Comparison of ENCODE assay signal across 2 cellular contexts in the genomic region with DNA sequence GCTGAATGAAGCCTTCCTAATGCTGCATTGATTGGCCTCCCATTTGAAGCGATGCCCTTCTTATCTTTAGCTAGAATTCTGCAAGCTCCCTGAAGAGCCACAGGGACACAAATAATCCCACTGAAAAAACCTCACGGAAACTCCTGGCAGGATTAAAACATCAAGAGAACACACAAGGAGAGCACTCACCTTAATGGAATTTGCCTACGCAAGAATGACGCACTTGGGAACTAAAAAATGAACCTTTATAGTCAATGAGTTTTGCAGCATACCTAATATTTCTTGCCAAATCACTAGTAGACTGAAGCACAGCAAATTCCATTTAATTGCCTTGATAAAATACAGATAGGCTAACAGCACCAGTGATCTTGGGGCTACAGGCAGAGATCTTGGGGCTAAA.
TF ChIP-seq lines count a peak whose summit lies in the region.

No MANE protein-coding gene starts in this region.

TF ChIP-seq in A549, 52 proteins besides CTCF, POLR2A, EP300 and RAD21:
- TF ChIP-seq HEYL (CRISPR knock-in tag; IDR thresholded peaks at IDR 0.05) (no peak), GATA3 (IDR thresholded peaks at IDR 0.05; ENCODE audit: borderline replicate concordance) (peak; percentile 77; the same call in 1 of the 2 replicates), FOSL2 (IDR thresholded peaks at IDR 0.05) (peak; percentile 31; the same call in 1 of the 2 replicates), FOSL2 (CRISPR knock-in tag; IDR thresholded peaks at IDR 0.05) (peak; percentile 68), RNF2 (IDR thresholded peaks at IDR 0.05; ENCODE audit: borderline replicate concordance, low read depth) (no peak), JUN (IDR thresholded peaks at IDR 0.05) (peak; percentile 39 to 72; a peak in 3 of 5 replicates), JUNB (IDR thresholded peaks at IDR 0.05) (peak; percentile 47; the same call in 1 of the 2 replicates), SMC3 (IDR thresholded peaks at IDR 0.05) (0 out of 3 replicates have a peak, but pooled peaks have one; percentile 25), CEBPB (IDR thresholded peaks at IDR 0.05) (peak; percentile 64 to 65; a peak in 3 of 4 replicates), MAFK (IDR thresholded peaks at IDR 0.05; ENCODE audit: partially characterized antibody) (no peak), HOXB13 (CRISPR knock-in tag; IDR thresholded peaks at IDR 0.05; ENCODE audit: low read depth) (no peak)
- TF ChIP-seq, protein P1, sequence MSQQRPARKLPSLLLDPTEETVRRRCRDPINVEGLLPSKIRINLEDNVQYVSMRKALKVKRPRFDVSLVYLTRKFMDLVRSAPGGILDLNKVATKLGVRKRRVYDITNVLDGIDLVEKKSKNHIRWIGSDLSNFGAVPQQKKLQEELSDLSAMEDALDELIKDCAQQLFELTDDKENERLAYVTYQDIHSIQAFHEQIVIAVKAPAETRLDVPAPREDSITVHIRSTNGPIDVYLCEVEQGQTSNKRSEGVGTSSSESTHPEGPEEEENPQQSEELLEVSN (IDR thresholded peaks at IDR 0.05; ENCODE audit: borderline replicate concordance, low read depth) = no peak
- TF ChIP-seq, protein P2, sequence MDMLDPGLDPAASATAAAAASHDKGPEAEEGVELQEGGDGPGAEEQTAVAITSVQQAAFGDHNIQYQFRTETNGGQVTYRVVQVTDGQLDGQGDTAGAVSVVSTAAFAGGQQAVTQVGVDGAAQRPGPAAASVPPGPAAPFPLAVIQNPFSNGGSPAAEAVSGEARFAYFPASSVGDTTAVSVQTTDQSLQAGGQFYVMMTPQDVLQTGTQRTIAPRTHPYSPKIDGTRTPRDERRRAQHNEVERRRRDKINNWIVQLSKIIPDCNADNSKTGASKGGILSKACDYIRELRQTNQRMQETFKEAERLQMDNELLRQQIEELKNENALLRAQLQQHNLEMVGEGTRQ (IDR thresholded peaks at IDR 0.05) = no peak
- TF ChIP-seq, protein P3, sequence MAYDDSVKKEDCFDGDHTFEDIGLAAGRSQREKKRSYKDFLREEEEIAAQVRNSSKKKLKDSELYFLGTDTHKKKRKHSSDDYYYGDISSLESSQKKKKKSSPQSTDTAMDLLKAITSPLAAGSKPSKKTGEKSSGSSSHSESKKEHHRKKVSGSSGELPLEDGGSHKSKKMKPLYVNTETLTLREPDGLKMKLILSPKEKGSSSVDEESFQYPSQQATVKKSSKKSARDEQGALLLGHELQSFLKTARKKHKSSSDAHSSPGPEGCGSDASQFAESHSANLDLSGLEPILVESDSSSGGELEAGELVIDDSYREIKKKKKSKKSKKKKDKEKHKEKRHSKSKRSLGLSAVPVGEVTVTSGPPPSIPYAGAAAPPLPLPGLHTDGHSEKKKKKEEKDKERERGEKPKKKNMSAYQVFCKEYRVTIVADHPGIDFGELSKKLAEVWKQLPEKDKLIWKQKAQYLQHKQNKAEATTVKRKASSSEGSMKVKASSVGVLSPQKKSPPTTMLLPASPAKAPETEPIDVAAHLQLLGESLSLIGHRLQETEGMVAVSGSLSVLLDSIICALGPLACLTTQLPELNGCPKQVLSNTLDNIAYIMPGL (CRISPR knock-in tag; IDR thresholded peaks at IDR 0.05; ENCODE audit: borderline replicate concordance) = no peak
- TF ChIP-seq, protein P4, sequence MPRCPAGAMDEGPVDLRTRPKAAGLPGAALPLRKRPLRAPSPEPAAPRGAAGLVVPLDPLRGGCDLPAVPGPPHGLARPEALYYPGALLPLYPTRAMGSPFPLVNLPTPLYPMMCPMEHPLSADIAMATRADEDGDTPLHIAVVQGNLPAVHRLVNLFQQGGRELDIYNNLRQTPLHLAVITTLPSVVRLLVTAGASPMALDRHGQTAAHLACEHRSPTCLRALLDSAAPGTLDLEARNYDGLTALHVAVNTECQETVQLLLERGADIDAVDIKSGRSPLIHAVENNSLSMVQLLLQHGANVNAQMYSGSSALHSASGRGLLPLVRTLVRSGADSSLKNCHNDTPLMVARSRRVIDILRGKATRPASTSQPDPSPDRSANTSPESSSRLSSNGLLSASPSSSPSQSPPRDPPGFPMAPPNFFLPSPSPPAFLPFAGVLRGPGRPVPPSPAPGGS (IDR thresholded peaks at IDR 0.05) = peak; percentile 49; the same call in 1 of the 3 replicates

TF ChIP-seq in IMR-90, 13 proteins besides CTCF, POLR2A, EP300 and RAD21:
- TF ChIP-seq CHD1 (IDR thresholded peaks at IDR 0.05; ENCODE audit: low read depth, low read length) (no peak), RFX5 (IDR thresholded peaks at IDR 0.05; ENCODE audit: low read depth, low read length) (no peak), FOS (IDR thresholded peaks at IDR 0.05; ENCODE audit: low read depth, low read length) (no peak), CEBPB (IDR thresholded peaks at IDR 0.05; ENCODE audit: low read depth, low read length) (no peak), NFE2L2 (IDR thresholded peaks at IDR 0.05; ENCODE audit: low read depth, low read length) (no peak)
